In genomic region chr17:39553326-39553945, GRCh38 we compare ENCODE assay signal across 17 cellular contexts. TPM values are rescaled to one million over a fixed set of nuclear protein-coding genes. Genes with fewer than 3 reads are reported as not detected.
A peak's percentile ranks its signal among the peaks of the same experiment; 100 is the strongest.
DNase-seq lines count a peak whose midpoint lies in the region; ATAC-seq and TF ChIP-seq lines count a peak whose summit lies in the region.
"Had no signal": no experiment of that assay in that cellular context is flagged by ENCODE, and none has a peak within 500 bp of the region (broad histone marks: within the 10 kb centered on the region; RNA-seq: fewer than 3 reads in every experiment).

No MANE protein-coding gene starts in this region.

- H3K9me3 ChIP-seq in AG04450 (ENCODE audit: control insufficient read depth, insufficient read depth, low read length), result no peaks in the 10 kb centered on the region
- no peaks in the 10 kb centered on the region for H3K9me3 ChIP-seq in Karpas-422 (ENCODE audit: low read length)
- H3K9me3 ChIP-seq: uterus had no signal

- no peaks in the 10 kb centered on the region for H3K9me2 ChIP-seq in Karpas-422 (replicated peaks; ENCODE audit: insufficient read depth, low read length)

- no peak overlapping the region for H3K4me2 ChIP-seq in Karpas-422 (ENCODE audit: low read depth, low read length, poor library complexity, severe bottlenecking)
- H3K4me2 ChIP-seq: KMS-11 had no signal

- POLR2A ChIA-PET in AG04450 (lab: Yijun Ruan, JAX), result interaction anchor here (0.6 kb wide), 1 partner anchor 353 kb away, joined by 7 read pairs; the partner anchor contains the start of gene RPL19

- ATAC-seq in GM19395 (IDR thresholded peaks at IDR 0.05; ENCODE audit: unreplicated experiment) (no peak), HG02623 (IDR thresholded peaks at IDR 0.05; ENCODE audit: unreplicated experiment) (no peak), omental fat pad (ENCODE audit: low FRiP score) (no peak)

- no peak overlapping the region for H2AFZ ChIP-seq in Karpas-422 (ENCODE audit: low read length)

- no peaks in the 10 kb centered on the region for H3K79me2 ChIP-seq in Karpas-422 (ENCODE audit: low read length)

- H3K27ac ChIP-seq in AG04450 (ENCODE audit: low read depth, low read length), result peak overlapping the region; percentile 21
- H3K27ac ChIP-seq in Karpas-422 (ENCODE audit: low read length), result peak overlapping the region; percentile 50
- H3K27ac ChIP-seq: coronary artery, KMS-11, uterus had no signal

- H4K20me1 ChIP-seq in Karpas-422 (ENCODE audit: insufficient read depth, low read depth, low read length), result no peaks in the 10 kb centered on the region

- TF ChIP-seq CTCF in AG04450 (IDR thresholded peaks at IDR 0.05; ENCODE audit: low read depth, low read length) (no peak), omental fat pad (IDR thresholded peaks at IDR 0.05) (no peak)

- peaks cover 3% of the 10 kb centered on the region for H3K36me3 ChIP-seq in Karpas-422 (ENCODE audit: insufficient read depth, low read length)
- H3K36me3 ChIP-seq: uterus had no signal

- H3K4me1 ChIP-seq in Karpas-422 (ENCODE audit: low read length), result peaks cover 40% of the 10 kb centered on the region
- H3K4me1 ChIP-seq: uterus had no signal

- CTCF ChIA-PET in AG04450 (lab: Charles Lee), result interaction anchor here (16.3 kb wide), 1 partner anchor 69 kb away, joined by 227 read pairs; no protein-coding TSS in a partner anchor

- no peak overlapping the region for H3K9ac ChIP-seq in Karpas-422 (ENCODE audit: low read length)
- H3K9ac ChIP-seq: KMS-11 had no signal

- no peak overlapping the region for H3K4me3 ChIP-seq in AG04450 (ENCODE audit: low read depth, low read length)
- H3K4me3 ChIP-seq in Karpas-422 (ENCODE audit: low read length), result no peak overlapping the region
- H3K4me3 ChIP-seq: coronary artery, uterus had no signal

- H3K27me3 ChIP-seq in AG04450 (ENCODE audit: control insufficient read depth, insufficient read depth, low read length) (no peaks in the 10 kb centered on the region), Karpas-422 (ENCODE audit: low read length) (no peaks in the 10 kb centered on the region)
- H3K27me3 ChIP-seq: uterus had no signal

- DNase-seq in AG04450 (ENCODE audit: low read depth, low spot score), result no peak
- no peak for DNase-seq in Karpas-422
- peak; percentile 8 for DNase-seq in amniotic stem cell (lab: John Stamatoyannopoulos, UW)
- DNase-seq in fibroblast of the conjunctiva (ENCODE audit: low read depth), result peak; percentile 16
- no peak for DNase-seq in NCI-H526 treated with DMSO at 0.1 percent for 48 hours (lab: John Stamatoyannopoulos, UW)
- DNase-seq in omental fat pad (ENCODE audit: low spot score), result no peak
- DNase-seq: activated CD4-positive, alpha-beta memory T cell treated with anti-CD3 and anti-CD28 coated beads for 36 hours; activated naive CD4-positive, alpha-beta T cell treated with Interleukin-2 at 50 U/mL for 16 hours; NCI-H2081 treated with DMSO at 0.1 percent for 48 hours; stimulated activated CD8-positive, alpha-beta memory T cell treated with anti-CD3 and anti-CD28 coated beads, Interleukin-4, amount 100 ng/mL, for 48 hours; uterus had no signal

RNA-seq across cellular contexts. Expression of gene NEUROD2, which starts 54.3 kb away (rescaled TPM):
- polyA plus RNA-seq in AG04450 (2011; rRNA removed), result not detected in 2 replicates
- polyA minus RNA-seq in AG04450 (2011; rRNA and poly(A)+ RNA removed), result not detected in 2 replicates
- not detected in 2 replicates for total RNA-seq in Karpas-422 (2014; rRNA removed; shearing (Covaris generic); ENCODE audit: low replicate concordance)
- total RNA-seq in omental fat pad, result under 1 TPM in 1 of 4 donors, not detected in 3; 0.06 TPM
- total RNA-seq: activated CD4-positive, alpha-beta memory T cell treated with anti-CD3 and anti-CD28 coated beads for 36 hours; B cell; uterus had no signal
- polyA plus RNA-seq: neural cell had no signal

Comparison
In these comparisons a context has a peak if more than half of its experiments do, and no peak if none do; other contexts are left out.
1. DNase-seq: peak in amniotic stem cell (single experiment) and fibroblast of the conjunctiva (single experiment); none in AG04450 (single experiment), Karpas-422 (single experiment), NCI-H526 treated with DMSO at 0.1 percent for 48 hours (single experiment) and omental fat pad (single experiment).